Comparison of ENCODE assay signal across 22 cellular contexts in genomic region chr15:53576841-53577240, GRCh38.
"Had no signal": no experiment of that assay in that cellular context is flagged by ENCODE, and none has a peak within 500 bp of the region (broad histone marks: within the 10 kb centered on the region; RNA-seq: fewer than 3 reads in every experiment).

No MANE protein-coding gene starts in this region.

- H3K4me3 ChIP-seq: ascending aorta, body of pancreas, Peyer's patch, SJCRH30 had no signal

- H3K9me3 ChIP-seq: ascending aorta, body of pancreas, Peyer's patch, SJCRH30 had no signal

- H3K27ac ChIP-seq: ascending aorta, body of pancreas, Peyer's patch, RWPE1, SJCRH30 had no signal

- H3K36me3 ChIP-seq: ascending aorta, Peyer's patch, SJCRH30 had no signal

- DNase-seq: activated CD4-positive, alpha-beta T cell treated with anti-CD3 and anti-CD28 coated beads for 48 hours; activated CD4-positive, alpha-beta T cell treated with anti-CD3 and anti-CD28 coated beads, Interleukin-2, amount 50 U/mL, for 4 hours; activated CD4-positive, CD25-positive, alpha-beta regulatory T cell treated with anti-CD3 and anti-CD28 coated beads, Interleukin-2, amount 50 U/mL, for 72 hours; activated CD8-positive, alpha-beta memory T cell treated with anti-CD3 and anti-CD28 coated beads, Interleukin-2, amount 10 ng/mL, durations not matched to agents 7 days and 5 days; activated effector memory CD4-positive, alpha-beta T cell treated with Interleukin-2 at 50 U/mL for 16 hours; activated naive CD4-positive, alpha-beta T cell; activated naive CD8-positive, alpha-beta T cell treated with anti-CD3 and anti-CD28 coated beads, Interleukin-2, amount 50 U/mL, for 24 hours; activated T-cell treated with anti-CD3 and anti-CD28 coated beads, Interleukin-2, amount 50 U/mL, for 24 hours; amniotic stem cell; body of pancreas; KG1; NCI-H1048; NCI-H1694; NCI-H2029; NCI-H2107; NCI-H524; Peyer's patch; Right ventricle myocardium superior; SJCRH30; SW 1271 had no signal

- H3K4me1 ChIP-seq: ascending aorta, body of pancreas, Peyer's patch, SJCRH30 had no signal

- H3K27me3 ChIP-seq: ascending aorta, body of pancreas, Peyer's patch, SJCRH30 had no signal
